ENCODE assay signal across 8 cellular contexts in genomic region chr14:24212924-24213865, GRCh38. TPM values are rescaled to one million over a fixed set of nuclear protein-coding genes. Genes with fewer than 3 reads are reported as not detected.
A peak's percentile ranks its signal among the peaks of the same experiment; 100 is the strongest.
DNase-seq lines count a peak whose midpoint lies in the region; ATAC-seq lines count a peak whose summit lies in the region.

CHMP4A (minus strand) TSS chr14:24213488; CDS start chr14:24213439, 49 bp downstream.

- H3K4me3 ChIP-seq in GM08714 (ENCODE audit: low read length), result peak within 1 kb of the TSS; percentile 80

- DNase-seq in NCI-H1092 treated with DMSO at 0.1 percent for 48 hours (lab: John Stamatoyannopoulos, UW) (peak; percentile 97), SKM-1 (lab: John Stamatoyannopoulos, UW; ENCODE audit: unreplicated experiment) (peak; percentile 64), glomerular endothelial cell (ENCODE audit: extremely low read depth, low read depth, low spot score) (peak; percentile 78), occipital lobe (lab: John Stamatoyannopoulos, UW) (peak; percentile 89)
- DNase-seq in activated naive CD4-positive, alpha-beta T cell treated with anti-CD3 and anti-CD28 coated beads, Interleukin-2, amount 50 U/mL, for 72 hours (ENCODE audit: low spot score in 2 of 2), result peak; percentile 93 to 96

- peak within 1 kb of the TSS; percentile 79 for H3K27ac ChIP-seq in temporal lobe (ENCODE audit: low read depth, low read length)

- H3K27ac Mint-ChIP-seq in activated naive CD4-positive, alpha-beta T cell treated with anti-CD3 and anti-CD28 coated beads, Interleukin-2, amount 50 U/mL, for 72 hours, result peak within 1 kb of the TSS; percentile 96 to 98

- peak; percentile 80 for ATAC-seq in HG02610 (IDR thresholded peaks at IDR 0.05; ENCODE audit: unreplicated experiment)
- ATAC-seq in activated naive CD4-positive, alpha-beta T cell treated with anti-CD3 and anti-CD28 coated beads, Interleukin-2, amount 50 U/mL, for 72 hours, result peak; percentile 87 to 91

- H3K36me3 Mint-ChIP-seq in activated naive CD4-positive, alpha-beta T cell treated with anti-CD3 and anti-CD28 coated beads, Interleukin-2, amount 50 U/mL, for 72 hours, result peaks cover 18 to 36% of the 10 kb centered on the region in 2 donors

- no peaks in the 10 kb centered on the region for H3K9me3 Mint-ChIP-seq in activated naive CD4-positive, alpha-beta T cell treated with anti-CD3 and anti-CD28 coated beads, Interleukin-2, amount 50 U/mL, for 72 hours

RNA-seq across cellular contexts. Expression of gene CHMP4A, which starts in this region (rescaled TPM):
- total RNA-seq in activated naive CD4-positive, alpha-beta T cell treated with anti-CD3 and anti-CD28 coated beads, Interleukin-2, amount 50 U/mL, for 72 hours, result 10 to 100 TPM; 69.2 to 74.2 TPM
- total RNA-seq in glomerular endothelial cell (32.0 and 52.3 TPM in 2 replicates), occipital lobe (41.5 TPM), temporal lobe (35.4 TPM)

Comparison
In these comparisons a context has a peak if more than half of its experiments do, and no peak if none do; other contexts are left out.
1. Peak in every context shown above with its lines: DNase-seq, ATAC-seq, H3K4me3 ChIP-seq and H3K27ac ChIP-seq.